In genomic region chr2:214808481-214808931, GRCh38 we compare ENCODE assay signal across 9 cellular contexts. TPM values are rescaled to one million over a fixed set of nuclear protein-coding genes. Genes with fewer than 3 reads are reported as not detected.
DNase-seq lines count a peak whose midpoint lies in the region; ATAC-seq, FAIRE-seq and TF ChIP-seq lines count a peak whose summit lies in the region.
"Had no signal": no experiment of that assay in that cellular context is flagged by ENCODE, and none has a peak within 500 bp of the region (broad histone marks: within the 10 kb centered on the region; RNA-seq: fewer than 3 reads in every experiment).

No MANE protein-coding gene starts in this region.

- H3K27ac Mint-ChIP-seq in activated CD4-positive, alpha-beta T cell treated with anti-CD3 and anti-CD28 coated beads for 36 hours: peak overlapping the region; percentile 93
- peak overlapping the region; percentile 71 to 78 for H3K27ac Mint-ChIP-seq in T-cell

- ATAC-seq in activated CD4-positive, alpha-beta T cell treated with anti-CD3 and anti-CD28 coated beads for 36 hours: no peak
- ATAC-seq in T-cell (replicated peaks in 1 of 4): peak in 1 of 4 experiments; percentile 17

- FAIRE-seq in RCC 7860 (lab: Jason Lieb, UNC): no peak
- FAIRE-seq: colon had no signal

- CTCF ChIA-PET in activated CD4-positive, alpha-beta T cell treated with anti-CD3 and anti-CD28 coated beads for 36 hours (lab: Charles Lee): no interaction called here
- CTCF ChIA-PET in T-cell (lab: Charles Lee): interaction anchor here in 1 of 2 donors (1.2 to 1.8 kb wide), 2 partner anchors 22 to 1524 kb away, joined by 3 to 5 read pairs; partner anchors contain the start of gene SPAG16

- POLR2A ChIA-PET in activated CD4-positive, alpha-beta T cell treated with anti-CD3 and anti-CD28 coated beads for 36 hours (lab: Charles Lee): interaction anchor here (0.7 kb wide), 1 partner anchor 14 kb away, joined by 4 read pairs; no protein-coding TSS in a partner anchor
- POLR2A ChIA-PET in T-cell (lab: Charles Lee): interaction anchor here in 1 of 2 donors (0.5 to 1.3 kb wide), 3 partner anchors 14 to 1656 kb away, joined by 3 read pairs; no protein-coding TSS in a partner anchor

- no peak for TF ChIP-seq CTCF in fibroblast of villous mesenchyme (IDR thresholded peaks at IDR 0.05; ENCODE audit: insufficient read depth, low read depth, low read length)

- no peak for DNase-seq in activated CD4-positive, alpha-beta T cell treated with anti-CD3 and anti-CD28 coated beads for 36 hours
- no peak for DNase-seq in activated CD4-positive, alpha-beta T cell treated with anti-CD3 and anti-CD28 coated beads, Interleukin-2, amount 50 U/mL, for 48 hours
- DNase-seq in T-cell (no peak), fibroblast of villous mesenchyme (ENCODE audit: low read depth) (no peak), putamen (ENCODE audit: low spot score) (peak; percentile 7), amniotic stem cell (lab: John Stamatoyannopoulos, UW) (no peak), RCC 7860 (ENCODE audit: low spot score) (no peak), DMS 273 (lab: John Stamatoyannopoulos, UW; ENCODE audit: unreplicated experiment) (no peak)

- H3K4me1 Mint-ChIP-seq in activated CD4-positive, alpha-beta T cell treated with anti-CD3 and anti-CD28 coated beads for 36 hours: peaks cover 23% of the 10 kb centered on the region
- H3K4me1 Mint-ChIP-seq in T-cell: peaks cover 33 to 46% (median 37%) of the 10 kb centered on the region in 3 donors

- peak overlapping the region; percentile 85 for H3K4me3 ChIP-seq in fibroblast of villous mesenchyme (ENCODE audit: low read depth, low read length)

- peak overlapping the region; percentile 88 for H3K4me3 Mint-ChIP-seq in activated CD4-positive, alpha-beta T cell treated with anti-CD3 and anti-CD28 coated beads for 36 hours
- peak overlapping the region; percentile 87 to 98 (median 91) for H3K4me3 Mint-ChIP-seq in T-cell

- peaks cover 3% of the 10 kb centered on the region for H3K27me3 Mint-ChIP-seq in activated CD4-positive, alpha-beta T cell treated with anti-CD3 and anti-CD28 coated beads for 36 hours
- H3K27me3 Mint-ChIP-seq in T-cell: no peaks in the 10 kb centered on the region

- intact Hi-C loops in activated CD4-positive, alpha-beta T cell treated with anti-CD3 and anti-CD28 coated beads for 36 hours (cut with DNase I, micrococcal nuclease): loop anchor here (2.0 to 10.0 kb wide), 3 partner anchors 626 to 1524 kb away; partner anchors contain the start of genes FN1 (in 1 of the 2), MREG (in 1 of the 2) and SPAG16 (in 1 of the 2)

- H3K9me3 Mint-ChIP-seq in activated CD4-positive, alpha-beta T cell treated with anti-CD3 and anti-CD28 coated beads for 36 hours (ENCODE audit: low read depth): no peaks in the 10 kb centered on the region
- H3K9me3 Mint-ChIP-seq in T-cell: no peaks in the 10 kb centered on the region

- peaks cover 28% of the 10 kb centered on the region for H3K36me3 Mint-ChIP-seq in activated CD4-positive, alpha-beta T cell treated with anti-CD3 and anti-CD28 coated beads for 36 hours (ENCODE audit: low read depth)
- no peaks in the 10 kb centered on the region for H3K36me3 Mint-ChIP-seq in T-cell

RNA-seq across cellular contexts. Expression of gene BARD1, which starts 1.0 kb away (rescaled TPM):
- 10 to 100 TPM; 22.8 to 30.7 TPM for total RNA-seq in activated CD4-positive, alpha-beta T cell treated with anti-CD3 and anti-CD28 coated beads for 36 hours
- 10 to 100 TPM in 3 of 5 donors, 1 to 10 TPM in 2; 6.7 to 12.1 (median 11.1) TPM for total RNA-seq in T-cell
- total RNA-seq in fibroblast of villous mesenchyme: 25.8 and 41.0 TPM in 2 replicates
